In genomic region chr3:138688871-138689299, GRCh38 we compare ENCODE assay signal across 21 cellular contexts.
DNase-seq lines count a peak whose midpoint lies in the region; ATAC-seq, FAIRE-seq and TF ChIP-seq lines count a peak whose summit lies in the region.
"Had no signal": no experiment of that assay in that cellular context is flagged by ENCODE, and none has a peak within 500 bp of the region (broad histone marks: within the 10 kb centered on the region; RNA-seq: fewer than 3 reads in every experiment).

No MANE protein-coding gene starts in this region.

- H3K4me3 Mint-ChIP-seq in osteocyte (ENCODE audit: unreplicated experiment) = no peak overlapping the region
- H3K4me3 Mint-ChIP-seq: effector memory CD8-positive, alpha-beta T cell; GM23338; T-cell; WTC11 had no signal

- TF ChIP-seq CTCF in GM10248 (IDR thresholded peaks at IDR 0.05; ENCODE audit: control extremely low read depth, extremely low read depth, low read depth, missing control alignments) (peak; percentile 46), KMS-11 (conservative IDR thresholded peaks at IDR 0.05; ENCODE audit: low read depth, low read length) (peak; percentile 42), GM12878 (IDR thresholded peaks at IDR 0.05 in 2 of 3, conservative IDR thresholded peaks at IDR 0.05 in 1 of 3; ENCODE audit: control insufficient read depth in 2 of 3, extremely low read depth in 1 of 3, insufficient read depth in 1 of 3, low read depth in 3 of 3, low read length in 3 of 3) (peak in 2 of 3 experiments; percentile 19 to 21; a peak in 3 of 6 replicates), osteocyte (IDR thresholded peaks at IDR 0.05) (no peak), ovary (IDR thresholded peaks at IDR 0.05) (no peak), tibial nerve (IDR thresholded peaks at IDR 0.05) (no peak)

- no peak for TF ChIP-seq EP300 in GM12878 (IDR thresholded peaks at IDR 0.05; ENCODE audit: borderline replicate concordance in 1 of 2, control insufficient read depth in 1 of 2, low read depth in 2 of 2, low read length in 2 of 2)
- no peak for TF ChIP-seq EP300 in ovary (IDR thresholded peaks at IDR 0.05)
- TF ChIP-seq EP300 in tibial nerve (IDR thresholded peaks at IDR 0.05) = no peak

- POLR2A ChIA-PET in GM10248 (lab: Yijun Ruan, JAX) = no interaction called here
- POLR2A ChIA-PET in GM12878 (lab: Charles Lee) = interaction anchor here (0.6 to 0.8 kb wide), 2 partner anchors 8 to 226 kb away, joined by 3 to 6 read pairs; no protein-coding TSS in a partner anchor

- no peak for FAIRE-seq in GM12878 (lab: Jason Lieb, UNC)

- H3K27me3 ChIP-seq in KMS-11 (ENCODE audit: insufficient read depth, low read depth) = no peaks in the 10 kb centered on the region
- no peaks in the 10 kb centered on the region for H3K27me3 ChIP-seq in GM12878 (replicated peaks in 1 of 2; ENCODE audit: control insufficient read depth in 2 of 2, insufficient read depth in 2 of 2, low read length in 1 of 2)
- no peaks in the 10 kb centered on the region for H3K27me3 ChIP-seq in ovary
- H3K27me3 ChIP-seq in tibial nerve = no peaks in the 10 kb centered on the region
- H3K27me3 ChIP-seq: adrenal gland, testis had no signal

- H2AFZ ChIP-seq in KMS-11 (ENCODE audit: low read depth) (peak overlapping the region; percentile 48), GM12878 (ENCODE audit: control insufficient read depth, low read depth, low read length) (no peak overlapping the region)
- H2AFZ ChIP-seq: GM23338 had no signal

- H3K27me3 Mint-ChIP-seq in osteocyte (ENCODE audit: unreplicated experiment) = no peaks in the 10 kb centered on the region
- H3K27me3 Mint-ChIP-seq: effector memory CD8-positive, alpha-beta T cell; T-cell had no signal

- H3K9me3 Mint-ChIP-seq in osteocyte (ENCODE audit: unreplicated experiment) = no peaks in the 10 kb centered on the region
- H3K9me3 Mint-ChIP-seq: activated T-helper 2 cell treated with anti-CD3 and anti-CD28 coated beads, Interferon-gamma antibody, Interleukin-2, Interleukin-4, amounts not matched to agents 10 μg/mL and 5 μg/mL and 100 μg/mL, durations not matched to agents 14 hours and 24 hours and 36 hours; effector memory CD8-positive, alpha-beta T cell; GM23338; T-cell; WTC11 had no signal

- peaks cover 16% of the 10 kb centered on the region for H3K4me1 Mint-ChIP-seq in osteocyte (ENCODE audit: unreplicated experiment)
- H3K4me1 Mint-ChIP-seq: GM23338, WTC11 had no signal

- DNase-seq in GM10248 (ENCODE audit: extremely low spot score) (no peak), GM12878 (ENCODE audit: low read depth, low spot score) (no peak), osteocyte (ENCODE audit: extremely low spot score, unreplicated experiment) (no peak), ovary (no peak), tibial nerve (ENCODE audit: low spot score in 2 of 2) (no peak)
- no peak for DNase-seq in stimulated activated naive CD4-positive, alpha-beta T cell treated with Interleukin-2 at 50 U/mL for 16 hours (lab: John Stamatoyannopoulos, UW)
- DNase-seq: adrenal gland; DND-41; effector memory CD8-positive, alpha-beta T cell; hypothalamus; NCI-H1694; NCI-H526; occipital lobe; stimulated activated CD4-positive, alpha-beta T cell treated with anti-CD3 and anti-CD28 coated beads, Interleukin-4, amount 100 ng/mL, for 1 hour; stimulated activated CD8-positive, alpha-beta memory T cell treated with anti-CD3 and anti-CD28 coated beads, Interleukin-4, amount 100 ng/mL, for 48 hours; T-cell; testis had no signal

- intact Hi-C loops in GM12878 (cut with micrococcal nuclease; ENCODE audit: unreplicated experiment) = no loop called here
- intact Hi-C loops in ovary (cut with DNase I) = no loop called here

- H3K4me1 ChIP-seq in KMS-11 (ENCODE audit: low read depth, poor library complexity, severe bottlenecking) (peaks cover 89% of the 10 kb centered on the region), GM12878 (ENCODE audit: control insufficient read depth, insufficient read depth, low read length) (peaks cover 14% of the 10 kb centered on the region), ovary (ENCODE audit: insufficient read depth) (peaks cover under 1% of the 10 kb centered on the region), tibial nerve (no peaks in the 10 kb centered on the region)
- H3K4me1 ChIP-seq: adrenal gland, testis had no signal

- RAD21 ChIA-PET in GM12878 (lab: Charles Lee; ENCODE audit: unreplicated experiment) = interaction anchor here (0.6 to 5.2 kb wide), 6 partner anchors 94 to 235 kb away, joined by 3 to 50 read pairs (median 4); partner anchors contain the start of gene CEP70

- SMC1A ChIA-PET in GM12878 (lab: Charles Lee; ENCODE audit: uncharacterized antibody, unreplicated experiment) = interaction anchor here (1.1 to 4.6 kb wide), 7 partner anchors 10 to 227 kb away, joined by 3 to 32 read pairs (median 6); partner anchors contain the start of gene CEP70

- peak overlapping the region; percentile 34 for H3K27ac Mint-ChIP-seq in osteocyte (ENCODE audit: unreplicated experiment)
- H3K27ac Mint-ChIP-seq: activated T-helper 2 cell treated with anti-CD3 and anti-CD28 coated beads, Interferon-gamma antibody, Interleukin-2, Interleukin-4, amounts not matched to agents 10 μg/mL and 5 μg/mL and 100 μg/mL, durations not matched to agents 14 hours and 24 hours and 36 hours; GM23338; T-cell; WTC11 had no signal

- H3K36me3 ChIP-seq in KMS-11 (ENCODE audit: insufficient read depth) (no peaks in the 10 kb centered on the region), GM12878 (ENCODE audit: control insufficient read depth in 2 of 2, insufficient read depth in 2 of 2, low read length in 1 of 2) (peaks cover 0 to 7% of the 10 kb centered on the region in 2 experiments; a peak in 2 of 4 replicates), ovary (no peaks in the 10 kb centered on the region), tibial nerve (peaks cover 0 to 36% (median 0%) of the 10 kb centered on the region in 3 donors)
- H3K36me3 ChIP-seq: adrenal gland had no signal

- no TSS peak for BruUV-seq in GM12878 (replicated peaks; lab: Mats Ljungman, UMichigan)

- H3K9ac ChIP-seq in KMS-11 (peak overlapping the region; percentile 21; the same call in 1 of the 2 replicates), GM12878 (ENCODE audit: control insufficient read depth, insufficient read depth, low read length) (no peak overlapping the region)

- ATAC-seq in GM12878 = no peak
- ATAC-seq: effector memory CD8-positive, alpha-beta T cell; GM23338; T-cell; WTC11 had no signal

- H3K36me3 Mint-ChIP-seq in osteocyte (ENCODE audit: unreplicated experiment) = peaks cover 5% of the 10 kb centered on the region

- no peak for TF ChIP-seq POLR2A in GM12878 (IDR thresholded peaks at IDR 0.05; ENCODE audit: low read depth, low read length)
- no peak for TF ChIP-seq POLR2A in ovary (IDR thresholded peaks at IDR 0.05)
- no peak for TF ChIP-seq POLR2A in tibial nerve (IDR thresholded peaks at IDR 0.05)

- H3K79me2 ChIP-seq in KMS-11 (ENCODE audit: insufficient read depth, low read depth) (no peaks in the 10 kb centered on the region), GM12878 (ENCODE audit: control insufficient read depth, insufficient read depth, low read length) (no peaks in the 10 kb centered on the region)

- H3K4me3 ChIP-seq in KMS-11 (IDR thresholded peaks at IDR 0.05; ENCODE audit: insufficient read depth, low read depth, low read length) = peak overlapping the region; percentile 13
- no peak overlapping the region for H3K4me3 ChIP-seq in GM12878
- no peak overlapping the region for H3K4me3 ChIP-seq in ovary
- no peak overlapping the region for H3K4me3 ChIP-seq in tibial nerve
- H3K4me3 ChIP-seq: adrenal gland, GM23338, testis had no signal

- TF ChIP-seq RAD21 in GM12878 (IDR thresholded peaks at IDR 0.05; ENCODE audit: insufficient read depth, low read depth, low read length) = peak; percentile 54; the same call in 1 of the 2 replicates

- H3K9me3 ChIP-seq in GM12878 (replicated peaks; ENCODE audit: control insufficient read depth, insufficient read depth, low read length) (no peaks in the 10 kb centered on the region), ovary (no peaks in the 10 kb centered on the region), tibial nerve (no peaks in the 10 kb centered on the region)
- H3K9me3 ChIP-seq: testis had no signal

- CTCF ChIA-PET in GM10248 (lab: Yijun Ruan, JAX) = interaction anchor here (1.2 to 9.4 kb wide), 9 partner anchors 9 to 235 kb away, joined by 3 to 110 read pairs (median 4); partner anchors contain the start of gene CEP70
- CTCF ChIA-PET in GM12878 (lab: Yijun Ruan, JAX) = interaction anchor here (0.8 to 5.3 kb wide), 9 partner anchors 10 to 247 kb away, joined by 3 to 43 read pairs (median 10); partner anchors contain the start of gene CEP70

- in situ Hi-C loops in GM12878 (cut with MboI) = no loop called here

- peak overlapping the region; percentile 88 for H3K27ac ChIP-seq in KMS-11
- H3K27ac ChIP-seq in GM12878 (ENCODE audit: control insufficient read depth, insufficient read depth) = no peak overlapping the region
- H3K27ac ChIP-seq in ovary = no peak overlapping the region
- H3K27ac ChIP-seq in tibial nerve = no peak overlapping the region
- H3K27ac ChIP-seq: adrenal gland, testis had no signal

- H3K4me2 ChIP-seq in KMS-11 (peak overlapping the region; percentile 71), GM12878 (ENCODE audit: control insufficient read depth, insufficient read depth) (no peak overlapping the region)
- H3K4me2 ChIP-seq: GM23338 had no signal

- H4K20me1 ChIP-seq in KMS-11 (ENCODE audit: insufficient read depth) (no peaks in the 10 kb centered on the region), GM12878 (ENCODE audit: control insufficient read depth, insufficient read depth) (no peaks in the 10 kb centered on the region)

- WGBS in GM12878 (ENCODE audit: insufficient coverage, insufficient replicate concordance, low lambda C conversion rate, missing lambda C conversion rate) = 39% methylated on average over 5 of the region's 5 CpGs
- 62 to 68% (median 63%) methylated on average over 5 of the region's 5 CpGs for WGBS in ovary, 3 donors
- 59 to 71% methylated on average over 5 of the region's 5 CpGs for WGBS in tibial nerve, 2 donors

TF ChIP-seq in GM12878, 131 proteins besides CTCF, POLR2A, EP300 and RAD21 (continues in another document):
- TF ChIP-seq NFYA (IDR thresholded peaks at IDR 0.05; ENCODE audit: borderline replicate concordance, low read depth, low read length) (no peak), JUNB (IDR thresholded peaks at IDR 0.05) (no peak), HDAC2 (IDR thresholded peaks at IDR 0.05) (no peak)

Comparison
In these comparisons a context has a peak if more than half of its experiments do, and no peak if none do; other contexts are left out.
1. CTCF ChIP-seq: peak in GM10248 (single experiment), KMS-11 (single experiment) and GM12878 (2 of 3); none in osteocyte (single experiment), ovary (0 of 3) and tibial nerve (0 of 5).